30 cellular contexts compared by ENCODE assay signal in genomic region chr2:7785700-7786099, GRCh38.
"Had no signal": no experiment of that assay in that cellular context is flagged by ENCODE, and none has a peak within 500 bp of the region (broad histone marks: within the 10 kb centered on the region; RNA-seq: fewer than 3 reads in every experiment).

No MANE protein-coding gene starts in this region.

- H3K4me1 ChIP-seq: adrenal gland, body of pancreas, gastroesophageal sphincter, heart right ventricle had no signal

- H3K9me3 ChIP-seq: adrenal gland, body of pancreas, gastroesophageal sphincter, heart right ventricle had no signal

- DNase-seq: activated CD4-positive, alpha-beta memory T cell treated with anti-CD3 and anti-CD28 coated beads, Interleukin-2, amount 10 ng/mL, durations not matched to agents 7 days and 5 days; activated CD4-positive, alpha-beta T cell treated with anti-CD3 and anti-CD28 coated beads for 1 hour; activated CD4-positive, alpha-beta T cell treated with anti-CD3 and anti-CD28 coated beads for 4 hours; activated CD4-positive, alpha-beta T cell treated with anti-CD3 and anti-CD28 coated beads, Interleukin-2, amount 10 ng/mL, durations not matched to agents 7 days and 5 days; activated CD4-positive, alpha-beta T cell treated with anti-CD3 and anti-CD28 coated beads, Interleukin-2, amount 50 U/mL, for 4 hours; activated CD8-positive, alpha-beta memory T cell treated with anti-CD3 and anti-CD28 coated beads, Interleukin-2, amount 50 U/mL, for 48 hours; activated gamma-delta T cell treated with Interleukin-2 at 50 U/mL for 16 hours; activated naive CD4-positive, alpha-beta T cell treated with anti-CD3 and anti-CD28 coated beads, Interleukin-2, amount 50 U/mL, for 16 hours; activated naive CD4-positive, alpha-beta T cell treated with Interleukin-2 at 50 U/mL for 16 hours; activated naive CD8-positive, alpha-beta T cell treated with anti-CD3 and anti-CD28 coated beads for 36 hours; activated naive CD8-positive, alpha-beta T cell treated with anti-CD3 and anti-CD28 coated beads, Interleukin-2, amount 50 U/mL, for 24 hours; activated T-cell treated with anti-CD3 and anti-CD28 coated beads for 4 hours; activated T-cell treated with anti-CD3 and anti-CD28 coated beads, Interleukin-2, amount 50 U/mL, for 24 hours; activated T-cell treated with anti-CD3 and anti-CD28 coated beads, Interleukin-2, amount 50 U/mL, for 72 hours; adrenal gland; amygdala; aorta; body of pancreas; caudate nucleus; cortex of kidney; effector CD8-positive, alpha-beta T cell; foreskin melanocyte; heart right ventricle; T-helper 1 cell; T-helper 2 cell had no signal

- ATAC-seq: activated naive CD8-positive, alpha-beta T cell treated with anti-CD3 and anti-CD28 coated beads, Interleukin-2, amount 50 U/mL, for 24 hours; activated T-cell treated with anti-CD3 and anti-CD28 coated beads, Interleukin-2, amount 50 U/mL, for 72 hours; body of pancreas; gastroesophageal sphincter; heart right ventricle; WTC11 had no signal

- H3K36me3 ChIP-seq: adrenal gland, gastroesophageal sphincter, heart right ventricle had no signal

- H3K27ac ChIP-seq: adrenal gland, body of pancreas, epithelial cell of prostate, gastroesophageal sphincter, heart right ventricle, hepatocyte, VCaP had no signal

- H3K27me3 ChIP-seq: adrenal gland, body of pancreas, gastroesophageal sphincter, heart right ventricle, hepatocyte had no signal

- H3K4me3 ChIP-seq: adrenal gland, body of pancreas, gastroesophageal sphincter, heart right ventricle, hepatocyte had no signal
